20 cellular contexts compared by ENCODE assay signal in genomic region chr1:102071451-102071850, GRCh38.
A peak's percentile ranks its signal among the peaks of the same experiment; 100 is the strongest.
DNase-seq lines count a peak whose midpoint lies in the region; FAIRE-seq and TF ChIP-seq lines count a peak whose summit lies in the region.
"Had no signal": no experiment of that assay in that cellular context is flagged by ENCODE, and none has a peak within 500 bp of the region (broad histone marks: within the 10 kb centered on the region; RNA-seq: fewer than 3 reads in every experiment).

No MANE protein-coding gene starts in this region.

- POLR2A ChIA-PET in H1 (lab: Charles Lee; ENCODE audit: partially characterized antibody), result no interaction called here

- H3K18ac ChIP-seq in H1 (ENCODE audit: extremely low read depth, low read length), result no peak overlapping the region

- no peak for TF ChIP-seq CTCF in H1 (IDR thresholded peaks at IDR 0.05; ENCODE audit: control extremely low read depth in 1 of 3, insufficient read depth in 1 of 3, low read depth in 1 of 3, low read length in 3 of 3)
- no peak for TF ChIP-seq CTCF in BE2C (IDR thresholded peaks at IDR 0.05; ENCODE audit: low read depth, low read length)

- H3K4me2 ChIP-seq in H1 (ENCODE audit: insufficient read depth in 1 of 2, low read depth in 2 of 2, low read length in 2 of 2), result no peak overlapping the region
- H3K4me2 ChIP-seq: BLaER1 treated with 17β-estradiol and CSF1 and Interleukin-3, amounts not matched to agents 10 nM and 100 nM had no signal

- H3K36me3 Mint-ChIP-seq in activated T-helper 2 cell treated with anti-CD3 and anti-CD28 coated beads, Interferon-gamma antibody, Interleukin-2, Interleukin-4, amounts not matched to agents 10 μg/mL and 5 μg/mL and 100 μg/mL, durations not matched to agents 14 hours and 24 hours and 36 hours (ENCODE audit: low read depth), result no peaks in the 10 kb centered on the region
- H3K36me3 Mint-ChIP-seq: CD14-positive monocyte; CD8-positive, alpha-beta memory T cell had no signal

- in situ Hi-C loops in G401 (cut with HindIII; ENCODE audit: low sequenced_read_pairs), result no loop called here

- TF ChIP-seq EP300 in H1 (IDR thresholded peaks at IDR 0.05; ENCODE audit: borderline replicate concordance in 1 of 2, low read depth in 2 of 2, low read length in 2 of 2), result no peak

- H3K4ac ChIP-seq in H1 (replicated peaks; ENCODE audit: insufficient read length, low read depth, low read length), result no peak overlapping the region

- H3K9me3 ChIP-seq in SJCRH30 (replicated peaks) (no peaks in the 10 kb centered on the region), H1 (ENCODE audit: insufficient read depth in 2 of 2, low read depth in 1 of 2, low read length in 1 of 2) (no peaks in the 10 kb centered on the region), BE2C (no peaks in the 10 kb centered on the region)
- H3K9me3 ChIP-seq: BLaER1 treated with 17β-estradiol and CSF1 and Interleukin-3, amounts not matched to agents 10 nM and 100 nM had no signal

- H3K4me1 Mint-ChIP-seq in activated T-helper 2 cell treated with anti-CD3 and anti-CD28 coated beads, Interferon-gamma antibody, Interleukin-2, Interleukin-4, amounts not matched to agents 10 μg/mL and 5 μg/mL and 100 μg/mL, durations not matched to agents 14 hours and 24 hours and 36 hours (ENCODE audit: low read depth), result no peaks in the 10 kb centered on the region
- H3K4me1 Mint-ChIP-seq: B cell; CD14-positive monocyte; CD8-positive, alpha-beta memory T cell had no signal

- H3K36me3 ChIP-seq in SJCRH30 (no peaks in the 10 kb centered on the region), H1 (ENCODE audit: control insufficient read depth in 2 of 4, insufficient read depth in 4 of 4, low read length in 3 of 4) (no peaks in the 10 kb centered on the region), BE2C (no peaks in the 10 kb centered on the region)
- H3K36me3 ChIP-seq: BLaER1 treated with 17β-estradiol and CSF1 and Interleukin-3, amounts not matched to agents 10 nM and 100 nM had no signal

- H3K9me3 Mint-ChIP-seq in activated T-helper 2 cell treated with anti-CD3 and anti-CD28 coated beads, Interferon-gamma antibody, Interleukin-2, Interleukin-4, amounts not matched to agents 10 μg/mL and 5 μg/mL and 100 μg/mL, durations not matched to agents 14 hours and 24 hours and 36 hours, result peaks cover 2% of the 10 kb centered on the region

- H3K4me3 ChIP-seq in SJCRH30, result no peak overlapping the region
- no peak overlapping the region for H3K4me3 ChIP-seq in H1 (ENCODE audit: extremely low read depth in 1 of 4, insufficient read depth in 2 of 4, low read depth in 3 of 4, low read length in 4 of 4)
- no peak overlapping the region for H3K4me3 ChIP-seq in BE2C (ENCODE audit: low read depth, low read length)
- H3K4me3 ChIP-seq: BLaER1 treated with 17β-estradiol and CSF1 and Interleukin-3, amounts not matched to agents 10 nM and 100 nM had no signal

- no peak overlapping the region for H2AFZ ChIP-seq in H1 (ENCODE audit: low read length)

- peaks cover 23% of the 10 kb centered on the region for H3K4me1 ChIP-seq in SJCRH30
- no peaks in the 10 kb centered on the region for H3K4me1 ChIP-seq in H1 (replicated peaks in 1 of 4; ENCODE audit: control insufficient read depth in 3 of 4, insufficient read depth in 4 of 4, low read length in 3 of 4)
- H3K4me1 ChIP-seq in BE2C, result no peaks in the 10 kb centered on the region
- H3K4me1 ChIP-seq: BLaER1 treated with 17β-estradiol and CSF1 and Interleukin-3, amounts not matched to agents 10 nM and 100 nM had no signal

- no peak overlapping the region for H2BK15ac ChIP-seq in H1 (ENCODE audit: low read length)

- H3K79me1 ChIP-seq in H1 (ENCODE audit: low read depth, low read length), result no peaks in the 10 kb centered on the region

- DNase-seq in G401 (ENCODE audit: low spot score) (peak; percentile 8), SJCRH30 (peak; percentile 50 to 81), H1 (ENCODE audit: low read depth in 1 of 2, low spot score in 2 of 2) (no peak), NCI-H82 treated with DMSO at 0.1 percent for 48 hours (lab: John Stamatoyannopoulos, UW; ENCODE audit: unreplicated experiment) (no peak), BE2C (no peak)
- DNase-seq in activated T-helper 2 cell treated with anti-CD3 and anti-CD28 coated beads, Interferon-gamma antibody, Interleukin-2, Interleukin-4, amounts not matched to agents 10 μg/mL and 5 μg/mL and 100 μg/mL, durations not matched to agents 14 hours and 24 hours and 36 hours (ENCODE audit: low spot score), result no peak
- DNase-seq: CD4-positive, alpha-beta T cell; CD8-positive, alpha-beta memory T cell; DMS 273 treated with DMSO at 0.1 percent for 48 hours; DMS53; DMS79 treated with DMSO at 0.1 percent for 48 hours; GOT3; H7; HCEC 1CT had no signal

- no peak for TF ChIP-seq RAD21 in H1 (IDR thresholded peaks at IDR 0.05 in 1 of 2, conservative IDR thresholded peaks at IDR 0.05 in 1 of 2; ENCODE audit: low read depth in 2 of 2, low read length in 2 of 2)

- no peak overlapping the region for H2BK5ac ChIP-seq in H1 (ENCODE audit: low read depth, low read length)

- H2BK120ac ChIP-seq in H1 (replicated peaks; ENCODE audit: low read depth, low read length), result no peak overlapping the region

- H2BK20ac ChIP-seq in H1 (ENCODE audit: low read length), result no peak overlapping the region

- no peak overlapping the region for H2BK12ac ChIP-seq in H1 (ENCODE audit: low read depth, low read length)

- H4K5ac ChIP-seq in H1 (ENCODE audit: insufficient read length, low read depth, low read length), result no peak overlapping the region

- H2AK5ac ChIP-seq in H1 (ENCODE audit: low read depth, low read length), result no peak overlapping the region

- H3K27me3 Mint-ChIP-seq in activated T-helper 2 cell treated with anti-CD3 and anti-CD28 coated beads, Interferon-gamma antibody, Interleukin-2, Interleukin-4, amounts not matched to agents 10 μg/mL and 5 μg/mL and 100 μg/mL, durations not matched to agents 14 hours and 24 hours and 36 hours (ENCODE audit: low read depth), result no peaks in the 10 kb centered on the region
- H3K27me3 Mint-ChIP-seq: B cell; CD4-positive, alpha-beta T cell; CD8-positive, alpha-beta memory T cell had no signal

- H3K56ac ChIP-seq in H1 (replicated peaks; ENCODE audit: insufficient read length, low read depth, low read length), result no peak overlapping the region

- H3K27me3 ChIP-seq in SJCRH30 (no peaks in the 10 kb centered on the region), H1 (replicated peaks in 1 of 4; ENCODE audit: control insufficient read depth in 3 of 4, extremely low read depth in 1 of 4, insufficient read depth in 3 of 4, low read length in 3 of 4) (no peaks in the 10 kb centered on the region), BE2C (no peaks in the 10 kb centered on the region)
- H3K27me3 ChIP-seq: BLaER1 treated with 17β-estradiol and CSF1 and Interleukin-3, amounts not matched to agents 10 nM and 100 nM had no signal

- H3K9ac ChIP-seq in H1 (replicated peaks in 1 of 4; ENCODE audit: extremely low read depth in 1 of 4, low read depth in 3 of 4, low read length in 3 of 4), result no peak overlapping the region
- H3K9ac ChIP-seq: BLaER1 treated with 17β-estradiol and CSF1 and Interleukin-3, amounts not matched to agents 10 nM and 100 nM had no signal

- no peak overlapping the region for H3K14ac ChIP-seq in H1 (ENCODE audit: insufficient read length)

- no peak for FAIRE-seq in H1 (lab: Jason Lieb, UNC)
- FAIRE-seq: D721Med, G401.6, GM12892 had no signal

- H3K23me2 ChIP-seq in H1 (ENCODE audit: low read depth, low read length), result no peaks in the 10 kb centered on the region

- H4K8ac ChIP-seq in H1 (ENCODE audit: extremely low read depth, insufficient read depth, low read length), result 0 out of 2 replicates have a peak overlapping the region, but pooled peaks have one; percentile 31

- intact Hi-C loops in activated T-helper 2 cell treated with anti-CD3 and anti-CD28 coated beads, Interferon-gamma antibody, Interleukin-2, Interleukin-4, amounts not matched to agents 10 μg/mL and 5 μg/mL and 100 μg/mL, durations not matched to agents 14 hours and 24 hours and 36 hours (cut with micrococcal nuclease), result no loop called here

- H3K79me2 ChIP-seq in H1 (ENCODE audit: control insufficient read depth in 1 of 2, insufficient read depth in 2 of 2, low read length in 2 of 2), result no peaks in the 10 kb centered on the region

- CTCF ChIA-PET in H1 (lab: Charles Lee; ENCODE audit: partially characterized antibody), result interaction anchor here (0.5 kb wide), 1 partner anchor 88 kb away, joined by 3 read pairs; no protein-coding TSS in a partner anchor

- no peak overlapping the region for H3K23ac ChIP-seq in H1 (ENCODE audit: insufficient read length)

- no peak overlapping the region for H3K4me3 Mint-ChIP-seq in activated T-helper 2 cell treated with anti-CD3 and anti-CD28 coated beads, Interferon-gamma antibody, Interleukin-2, Interleukin-4, amounts not matched to agents 10 μg/mL and 5 μg/mL and 100 μg/mL, durations not matched to agents 14 hours and 24 hours and 36 hours (ENCODE audit: low read depth)
- H3K4me3 Mint-ChIP-seq: B cell; CD14-positive monocyte; CD4-positive, alpha-beta T cell; CD8-positive, alpha-beta memory T cell had no signal

- no peaks in the 10 kb centered on the region for H4K20me1 ChIP-seq in H1 (replicated peaks in 1 of 2; ENCODE audit: control insufficient read depth in 1 of 2, insufficient read depth in 2 of 2, low read length in 2 of 2)
- H4K20me1 ChIP-seq: BLaER1 treated with 17β-estradiol and CSF1 and Interleukin-3, amounts not matched to agents 10 nM and 100 nM had no signal

- H3K27ac ChIP-seq in SJCRH30 (peak overlapping the region; percentile 97), H1 (ENCODE audit: low read depth, low read length) (no peak overlapping the region)
- H3K27ac ChIP-seq: BLaER1 treated with 17β-estradiol and CSF1 and Interleukin-3, amounts not matched to agents 10 nM and 100 nM had no signal

- H3K27ac Mint-ChIP-seq in activated T-helper 2 cell treated with anti-CD3 and anti-CD28 coated beads, Interferon-gamma antibody, Interleukin-2, Interleukin-4, amounts not matched to agents 10 μg/mL and 5 μg/mL and 100 μg/mL, durations not matched to agents 14 hours and 24 hours and 36 hours, result no peak overlapping the region
- H3K27ac Mint-ChIP-seq: B cell; CD14-positive monocyte; CD4-positive, alpha-beta T cell; CD8-positive, alpha-beta memory T cell had no signal

- no peak for TF ChIP-seq POLR2A in H1 (IDR thresholded peaks at IDR 0.05; ENCODE audit: control extremely low read depth in 1 of 2, low read depth in 2 of 2, low read length in 2 of 2)

- H4K91ac ChIP-seq in H1 (replicated peaks; ENCODE audit: insufficient read length, low read length), result no peak overlapping the region

TF ChIP-seq in H1, 55 proteins besides CTCF, POLR2A, EP300 and RAD21:
- TF ChIP-seq BRCA1 (IDR thresholded peaks at IDR 0.05; ENCODE audit: low read depth, low read length), result no peak
- no peak for TF ChIP-seq SIN3A (conservative IDR thresholded peaks at IDR 0.05 in 1 of 2, IDR thresholded peaks at IDR 0.05 in 1 of 2; ENCODE audit: low read depth in 1 of 2, low read length in 2 of 2)
- TF ChIP-seq TAF1 (IDR thresholded peaks at IDR 0.05; ENCODE audit: low read depth, low read length), result no peak
- no peak for TF ChIP-seq EGR1 (IDR thresholded peaks at IDR 0.05; ENCODE audit: borderline replicate concordance, low read depth, low read length)
- TF ChIP-seq CHD2 (IDR thresholded peaks at IDR 0.05; ENCODE audit: low read length), result no peak
- TF ChIP-seq HDAC2 (IDR thresholded peaks at IDR 0.05; ENCODE audit: borderline replicate concordance in 1 of 2, low read depth in 2 of 2, low read length in 2 of 2), result no peak
- TF ChIP-seq JUN (IDR thresholded peaks at IDR 0.05; ENCODE audit: low read depth, low read length), result no peak

Comparison
In these comparisons a context has a peak if more than half of its experiments do, and no peak if none do; other contexts are left out.
1. DNase-seq: peak in G401 (single experiment) and SJCRH30 (2 of 2); none in H1 (0 of 2), NCI-H82 treated with DMSO at 0.1 percent for 48 hours (single experiment), activated T-helper 2 cell treated with anti-CD3 and anti-CD28 coated beads, Interferon-gamma antibody, Interleukin-2, Interleukin-4, amounts not matched to agents 10 μg/mL and 5 μg/mL and 100 μg/mL, durations not matched to agents 14 hours and 24 hours and 36 hours (single experiment) and BE2C (single experiment).